Comparison of ENCODE assay signal across 1 cellular context in genomic region chr6:164097557-164098398, GRCh38.
TF ChIP-seq lines count a peak whose summit lies in the region.

No MANE protein-coding gene starts in this region.

TF ChIP-seq in WTC11, 78 proteins besides CTCF, POLR2A, EP300 and RAD21 (continued from another document):
- TF ChIP-seq ZNF532 (CRISPR knock-in tag; IDR thresholded peaks at IDR 0.05; ENCODE audit: borderline replicate concordance) = no peak
TF ChIP-seq in WTC11: peak in this region for 0.
